Comparison of ENCODE assay signal across 8 cellular contexts in the genomic region with DNA sequence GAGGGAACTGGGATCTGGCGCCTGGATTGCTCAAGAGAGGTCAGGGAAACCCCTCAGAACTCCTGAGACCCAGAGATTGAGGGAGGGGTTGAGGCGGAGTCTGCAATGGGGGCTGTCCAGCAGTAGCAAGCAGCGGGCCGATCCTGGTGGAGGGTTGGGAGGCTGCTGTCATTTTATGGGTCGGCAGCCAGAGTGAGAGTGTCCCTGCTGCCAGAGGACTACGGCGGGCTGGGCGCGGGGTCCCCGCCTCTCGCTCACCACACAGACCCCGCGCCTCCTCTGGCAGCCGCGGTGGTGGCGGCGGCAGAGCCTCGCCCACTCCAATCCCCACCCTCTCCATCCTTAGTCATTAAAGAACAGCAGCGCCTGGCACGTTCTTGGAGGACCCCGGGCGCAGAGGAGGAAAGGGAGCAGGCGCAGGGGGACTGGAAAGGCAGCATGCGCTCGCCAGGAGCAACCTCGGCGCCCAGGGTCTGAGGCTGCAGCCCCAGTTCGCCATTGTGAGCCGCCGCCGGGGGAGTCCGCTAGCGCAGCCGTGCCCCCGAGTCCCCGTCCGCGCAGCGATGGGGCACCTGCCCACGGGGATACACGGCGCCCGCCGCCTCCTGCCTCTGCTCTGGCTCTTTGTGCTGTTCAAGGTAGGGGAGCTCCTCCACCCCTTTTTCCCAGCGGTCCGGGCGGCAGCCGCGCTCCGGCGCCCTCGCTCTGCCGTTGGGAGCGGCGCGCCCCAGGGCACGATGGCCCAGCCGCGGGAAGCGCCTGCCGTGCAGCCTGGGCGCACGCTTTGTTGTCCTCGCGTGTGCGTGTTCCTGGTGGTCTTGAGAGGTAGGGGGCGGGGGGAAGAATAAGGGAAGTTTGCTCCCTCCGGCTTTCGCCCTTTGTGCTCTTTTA. TPM values are rescaled to one million over a fixed set of nuclear protein-coding genes. Genes with fewer than 3 reads are reported as not detected.
DNase-seq lines count a peak whose midpoint lies in the region; ATAC-seq and TF ChIP-seq lines count a peak whose summit lies in the region.

A gene (plus strand): TSS at position 345 of the 891 bp plus-strand sequence.

- POLR2A ChIA-PET in Caco-2 (lab: Charles Lee): no interaction called here

- H3K36me3 ChIP-seq in parathyroid adenoma (ENCODE audit: control insufficient read depth, insufficient read depth, low read length) (no peaks in the 10 kb centered on the region), Caco-2 (ENCODE audit: control insufficient read depth, insufficient read depth, low read length) (no peaks in the 10 kb centered on the region)

- H3K27me3 ChIP-seq in parathyroid adenoma (ENCODE audit: control insufficient read depth, insufficient read depth, low read length) (no peaks in the 10 kb centered on the region), Caco-2 (replicated peaks; ENCODE audit: control insufficient read depth, insufficient read depth, low read length) (no peaks in the 10 kb centered on the region)

- intact Hi-C loops in Caco-2 (cut with micrococcal nuclease; ENCODE audit: unreplicated experiment): no loop called here

- no peaks in the 10 kb centered on the region for H3K4me1 ChIP-seq in parathyroid adenoma
- H3K4me1 ChIP-seq in Caco-2: no peaks in the 10 kb centered on the region

- H3K79me2 ChIP-seq in parathyroid adenoma: no peaks in the 10 kb centered on the region

- H3K36me3 Mint-ChIP-seq in Caco-2 (ENCODE audit: insufficient read depth, unreplicated experiment): no peaks in the 10 kb centered on the region

- H3K27ac Mint-ChIP-seq in Caco-2 (ENCODE audit: unreplicated experiment): no peak within 1 kb of the TSS

- peak within 1 kb of the TSS; percentile 51 for H3K4me2 ChIP-seq in parathyroid adenoma (ENCODE audit: low read length)

- H3K9me3 ChIP-seq in parathyroid adenoma (ENCODE audit: control insufficient read depth, low read length) (no peaks in the 10 kb centered on the region), Caco-2 (no peaks in the 10 kb centered on the region)

- TF ChIP-seq CTCF in fibroblast of villous mesenchyme (IDR thresholded peaks at IDR 0.05; ENCODE audit: insufficient read depth, low read depth, low read length) (no peak), parathyroid adenoma (IDR thresholded peaks at IDR 0.05) (no peak), Caco-2 (IDR thresholded peaks at IDR 0.05; ENCODE audit: insufficient read depth in 1 of 2, low read depth in 1 of 2, low read length in 1 of 2, severe bottlenecking in 1 of 2, unreplicated experiment in 1 of 2) (no peak)

- H3K4me3 Mint-ChIP-seq in Caco-2 (ENCODE audit: unreplicated experiment): no peak within 1 kb of the TSS

- no TSS peak for BruUV-seq in Caco-2 (replicated peaks; lab: Mats Ljungman, UMichigan)

- no peaks in the 10 kb centered on the region for H3K9me3 Mint-ChIP-seq in Caco-2 (ENCODE audit: unreplicated experiment)

- H2AFZ ChIP-seq in parathyroid adenoma: peak within 1 kb of the TSS; percentile 17

- no peaks in the 10 kb centered on the region for H3K4me1 Mint-ChIP-seq in Caco-2 (ENCODE audit: low read depth, unreplicated experiment)

- no peak for ATAC-seq in HG02763 (IDR thresholded peaks at IDR 0.05; ENCODE audit: unreplicated experiment)

- DNase-seq in DMS 273 (lab: John Stamatoyannopoulos, UW; ENCODE audit: unreplicated experiment): peak; percentile 65
- no peak for DNase-seq in DMS 273 treated with DMSO at 0.1 percent for 48 hours (lab: John Stamatoyannopoulos, UW)
- peak; percentile 16 for DNase-seq in NCI-H748 treated with DMSO at 0.1 percent for 48 hours (lab: John Stamatoyannopoulos, UW)
- DNase-seq in fibroblast of villous mesenchyme (ENCODE audit: low read depth): no peak
- no peak for DNase-seq in Caco-2
- DNase-seq in dedifferentiated amniotic fluid mesenchymal stem cell (ENCODE audit: extremely low spot score): no peak

- no peak within 1 kb of the TSS for H3K9ac ChIP-seq in parathyroid adenoma

- H3K27me3 Mint-ChIP-seq in Caco-2 (ENCODE audit: insufficient read depth, unreplicated experiment): peaks cover 13% of the 10 kb centered on the region

- no peak within 1 kb of the TSS for H3K27ac ChIP-seq in parathyroid adenoma

- CTCF ChIA-PET in Caco-2 (lab: Charles Lee): no interaction called here

- H3K4me3 ChIP-seq in fibroblast of villous mesenchyme (ENCODE audit: low read depth, low read length): peak within 1 kb of the TSS; percentile 44
- H3K4me3 ChIP-seq in parathyroid adenoma (ENCODE audit: low read depth, low read length): no peak within 1 kb of the TSS
- H3K4me3 ChIP-seq in Caco-2 (ENCODE audit: low read depth, low read length): no peak within 1 kb of the TSS

RNA-seq across cellular contexts. Expression of the gene that starts here (rescaled TPM):
- total RNA-seq in fibroblast of villous mesenchyme (under 0.01 TPM in 2 replicates), Caco-2 (2022) (not detected in 2 replicates)

Comparison
In these comparisons a context has a peak if more than half of its experiments do, and no peak if none do; other contexts are left out.
1. DNase-seq: peak in DMS 273 (single experiment) and NCI-H748 treated with DMSO at 0.1 percent for 48 hours (single experiment); none in DMS 273 treated with DMSO at 0.1 percent for 48 hours (single experiment), fibroblast of villous mesenchyme (single experiment), Caco-2 (0 of 2) and dedifferentiated amniotic fluid mesenchymal stem cell (single experiment).